ENCODE assay signal across 8 cellular contexts in the genomic region with DNA sequence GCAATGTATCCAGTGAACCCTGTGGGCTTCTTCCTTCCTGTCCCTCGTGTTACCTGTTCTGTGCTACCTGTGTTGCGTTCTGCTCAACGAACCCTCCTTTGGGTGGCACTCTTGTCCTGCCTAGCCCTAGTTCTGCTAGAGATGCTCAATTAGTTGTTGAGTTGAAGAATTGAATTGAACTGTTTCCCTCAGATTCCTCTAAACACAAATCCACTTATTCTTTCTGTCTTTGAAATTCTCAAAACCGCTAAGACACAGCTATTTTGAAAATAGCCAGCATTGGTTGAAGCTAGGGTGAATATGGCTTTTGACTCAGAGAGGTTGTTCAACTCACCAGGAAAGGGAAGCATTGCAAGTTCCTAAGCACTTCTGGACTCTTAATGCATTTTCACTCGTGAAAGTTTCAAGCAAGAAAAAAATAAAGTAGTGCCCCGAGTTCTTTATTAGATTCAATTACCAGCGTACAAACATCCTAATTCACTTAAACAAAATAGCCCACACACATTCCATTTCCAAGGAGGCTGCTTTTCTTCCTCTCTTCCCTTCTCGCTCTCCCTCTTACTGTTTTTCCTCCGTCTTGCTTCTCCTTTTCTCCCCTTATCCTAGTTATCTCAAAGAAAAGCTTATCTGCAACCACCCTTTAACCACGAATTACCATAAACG. TPM values are rescaled to one million over a fixed set of nuclear protein-coding genes. Genes with fewer than 3 reads are reported as not detected.
DNase-seq lines count a peak whose midpoint lies in the region; ATAC-seq and TF ChIP-seq lines count a peak whose summit lies in the region.

No MANE protein-coding gene starts in this region.

- H2AFZ ChIP-seq in MM.1S (ENCODE audit: low read length): peak overlapping the region; percentile 15; the same call in 1 of the 2 replicates

- DNase-seq in AG04450 (ENCODE audit: low read depth, low spot score): no peak
- peak; percentile 46 for DNase-seq in MM.1S
- DNase-seq in activated naive CD8-positive, alpha-beta T cell treated with anti-CD3 and anti-CD28 coated beads, Interleukin-2, amount 50 U/mL, for 24 hours: no peak
- peak; percentile 27 for DNase-seq in stimulated activated CD4-positive, alpha-beta T cell treated with anti-CD3 and anti-CD28 coated beads, Interleukin-4, amount 100 ng/mL, for 24 hours
- no peak for DNase-seq in NOMO-1 (lab: John Stamatoyannopoulos, UW; ENCODE audit: unreplicated experiment in 2 of 2)
- DNase-seq in NK-92 treated with Interleukin-12 subunit alpha and Interleukin-12 subunit beta, amount 100 ng/mL, for 24 hours (lab: John Stamatoyannopoulos, UW): no peak

- peak overlapping the region; percentile 87 for H3K4me3 Mint-ChIP-seq in activated naive CD8-positive, alpha-beta T cell treated with anti-CD3 and anti-CD28 coated beads, Interleukin-2, amount 50 U/mL, for 24 hours

- H3K4me1 ChIP-seq in MM.1S (ENCODE audit: low read length): no peaks in the 10 kb centered on the region

- POLR2A ChIA-PET in AG04450 (lab: Yijun Ruan, JAX): interaction anchor here (0.9 to 1.8 kb wide), 3 partner anchors 9 to 95 kb away, joined by 3 to 15 read pairs (median 8); no protein-coding TSS in a partner anchor

- H3K4me1 Mint-ChIP-seq in activated naive CD8-positive, alpha-beta T cell treated with anti-CD3 and anti-CD28 coated beads, Interleukin-2, amount 50 U/mL, for 24 hours: peaks cover 43% of the 10 kb centered on the region

- H3K27ac Mint-ChIP-seq in activated naive CD8-positive, alpha-beta T cell treated with anti-CD3 and anti-CD28 coated beads, Interleukin-2, amount 50 U/mL, for 24 hours: peak overlapping the region; percentile 4

- H3K9me3 ChIP-seq in AG04450 (ENCODE audit: control insufficient read depth, insufficient read depth, low read length): no peaks in the 10 kb centered on the region
- H3K9me3 ChIP-seq in MM.1S (replicated peaks; ENCODE audit: insufficient read depth, low read length): no peaks in the 10 kb centered on the region
- no peaks in the 10 kb centered on the region for H3K9me3 ChIP-seq in iPS-18c (ENCODE audit: control insufficient read depth, insufficient read depth, low read length)

- TF ChIP-seq CTCF in AG04450 (IDR thresholded peaks at IDR 0.05; ENCODE audit: low read depth, low read length) (no peak; the same call in 1 of the 2 replicates), MM.1S (IDR thresholded peaks at IDR 0.05; ENCODE audit: low read length) (peak; percentile 60)

- no peaks in the 10 kb centered on the region for H3K36me3 Mint-ChIP-seq in activated naive CD8-positive, alpha-beta T cell treated with anti-CD3 and anti-CD28 coated beads, Interleukin-2, amount 50 U/mL, for 24 hours (ENCODE audit: low read depth)

- no peaks in the 10 kb centered on the region for H3K9me3 Mint-ChIP-seq in activated naive CD8-positive, alpha-beta T cell treated with anti-CD3 and anti-CD28 coated beads, Interleukin-2, amount 50 U/mL, for 24 hours

- H3K9me2 ChIP-seq in MM.1S (replicated peaks; ENCODE audit: insufficient read depth, low read length): no peaks in the 10 kb centered on the region

- H3K4me2 ChIP-seq in MM.1S (ENCODE audit: low read depth, low read length): peak overlapping the region; percentile 98

- no peaks in the 10 kb centered on the region for H3K79me2 ChIP-seq in MM.1S (ENCODE audit: low read length)

- H4K20me1 ChIP-seq in MM.1S (ENCODE audit: insufficient read depth, low read length): no peaks in the 10 kb centered on the region

- CTCF ChIA-PET in AG04450 (lab: Charles Lee): interaction anchor here (0.7 to 1.9 kb wide), 7 partner anchors 9 to 128 kb away, joined by 3 to 8 read pairs (median 4); no protein-coding TSS in a partner anchor

- peak; percentile 39 for ATAC-seq in GM18873 (IDR thresholded peaks at IDR 0.05; ENCODE audit: low FRiP score, unreplicated experiment)
- ATAC-seq in activated naive CD8-positive, alpha-beta T cell treated with anti-CD3 and anti-CD28 coated beads, Interleukin-2, amount 50 U/mL, for 24 hours: no peak

- no peaks in the 10 kb centered on the region for H3K27me3 ChIP-seq in AG04450 (ENCODE audit: control insufficient read depth, insufficient read depth, low read length)
- no peaks in the 10 kb centered on the region for H3K27me3 ChIP-seq in MM.1S (replicated peaks; ENCODE audit: insufficient read depth, low read length)

- H3K9ac ChIP-seq in MM.1S (ENCODE audit: low read length): no peak overlapping the region

- peaks cover 5% of the 10 kb centered on the region for H3K27me3 Mint-ChIP-seq in activated naive CD8-positive, alpha-beta T cell treated with anti-CD3 and anti-CD28 coated beads, Interleukin-2, amount 50 U/mL, for 24 hours

- H3K27ac ChIP-seq in AG04450 (ENCODE audit: low read depth, low read length) (peak overlapping the region; percentile 72), MM.1S (ENCODE audit: low read length) (no peak overlapping the region)

- H3K4me3 ChIP-seq in AG04450 (ENCODE audit: low read depth, low read length) (peak overlapping the region; percentile 77), MM.1S (ENCODE audit: low read length) (peak overlapping the region; percentile 80), iPS-18c (ENCODE audit: insufficient read depth, low read depth, low read length) (peak overlapping the region; percentile 69)

- H3K36me3 ChIP-seq in MM.1S (replicated peaks; ENCODE audit: insufficient read depth, low read length): no peaks in the 10 kb centered on the region

- no peaks in the 10 kb centered on the region for H3F3A ChIP-seq in MM.1S (ENCODE audit: insufficient read depth, low read length)

RNA-seq across cellular contexts. Expression of gene ITGA1, which starts 0.6 kb away (rescaled TPM):
- polyA plus RNA-seq in AG04450 (2011; rRNA removed): 136 and 148 TPM in 2 replicates
- 179 and 290 TPM in 2 replicates for polyA minus RNA-seq in AG04450 (2011; rRNA and poly(A)+ RNA removed)

RNA-seq across cellular contexts. Expression of gene PELO, which starts 0.6 kb away (rescaled TPM):
- 49.4 TPM in 2 replicates for polyA plus RNA-seq in AG04450 (2011; rRNA removed)
- 62.8 and 85.1 TPM in 2 replicates for polyA minus RNA-seq in AG04450 (2011; rRNA and poly(A)+ RNA removed)

Comparison
In these comparisons a context has a peak if more than half of its experiments do, and no peak if none do; other contexts are left out.
1. DNase-seq: peak in MM.1S (single experiment) and stimulated activated CD4-positive, alpha-beta T cell treated with anti-CD3 and anti-CD28 coated beads, Interleukin-4, amount 100 ng/mL, for 24 hours (single experiment); none in AG04450 (single experiment), activated naive CD8-positive, alpha-beta T cell treated with anti-CD3 and anti-CD28 coated beads, Interleukin-2, amount 50 U/mL, for 24 hours (single experiment), NOMO-1 (0 of 2) and NK-92 treated with Interleukin-12 subunit alpha and Interleukin-12 subunit beta, amount 100 ng/mL, for 24 hours (single experiment).
2. Peak in every context shown above with its lines, with median percentiles within 50 percentile points of each other: H3K4me3 ChIP-seq.